In genomic region chr22:36284171-36284571, GRCh38 we compare ENCODE assay signal across 27 cellular contexts. TPM values are rescaled to one million over a fixed set of nuclear protein-coding genes. Genes with fewer than 3 reads are reported as not detected.
A peak's percentile ranks its signal among the peaks of the same experiment; 100 is the strongest.
DNase-seq lines count a peak whose midpoint lies in the region; ATAC-seq and TF ChIP-seq lines count a peak whose summit lies in the region.
"Had no signal": no experiment of that assay in that cellular context is flagged by ENCODE, and none has a peak within 500 bp of the region (broad histone marks: within the 10 kb centered on the region; RNA-seq: fewer than 3 reads in every experiment).

No MANE protein-coding gene starts in this region.

- H3K36me3 Mint-ChIP-seq in activated CD4-positive, alpha-beta memory T cell treated with anti-CD3 and anti-CD28 coated beads for 36 hours, result peaks cover 69% of the 10 kb centered on the region
- H3K36me3 Mint-ChIP-seq in naive thymus-derived CD8-positive, alpha-beta T cell, result peaks cover 0 to 90% (median 17%) of the 10 kb centered on the region in 3 donors

- peaks cover 37% of the 10 kb centered on the region for H3K4me1 ChIP-seq in left ventricle myocardium inferior
- H3K4me1 ChIP-seq: psoas muscle had no signal

- CTCF ChIA-PET in activated CD4-positive, alpha-beta memory T cell treated with anti-CD3 and anti-CD28 coated beads for 36 hours (lab: Charles Lee), result interaction anchor here (0.8 to 5.9 kb wide), 4 partner anchors 7 to 187 kb away, joined by 3 to 44 read pairs (median 16); partner anchors contain the start of gene APOL2

- H3K27ac ChIP-seq in left ventricle myocardium inferior (replicated peaks), result peak overlapping the region; percentile 80
- H3K27ac ChIP-seq: neural progenitor cell, psoas muscle, SK-N-MC had no signal

- peaks cover 89% of the 10 kb centered on the region for H3K36me3 ChIP-seq in left ventricle myocardium inferior
- H3K36me3 ChIP-seq: neural progenitor cell had no signal

- H3K4me1 Mint-ChIP-seq in activated CD4-positive, alpha-beta memory T cell treated with anti-CD3 and anti-CD28 coated beads for 36 hours (ENCODE audit: low read depth), result peaks cover 19% of the 10 kb centered on the region
- H3K4me1 Mint-ChIP-seq in naive thymus-derived CD8-positive, alpha-beta T cell, result peaks cover 20 to 33% (median 29%) of the 10 kb centered on the region in 4 donors

- no peak overlapping the region for H3K4me3 ChIP-seq in left ventricle myocardium inferior
- H3K4me3 ChIP-seq: esophagus squamous epithelium, gastrocnemius medialis, GM23338, mucosa of descending colon, neural progenitor cell, Peyer's patch, psoas muscle, SK-N-MC, smooth muscle cell had no signal

- H3K27me3 ChIP-seq in left ventricle myocardium inferior (ENCODE audit: low read depth), result no peaks in the 10 kb centered on the region
- H3K27me3 ChIP-seq: esophagus squamous epithelium, gastrocnemius medialis, neural progenitor cell, Peyer's patch had no signal

- DNase-seq in left ventricle myocardium inferior, result no peak
- DNase-seq in cardiac septum (ENCODE audit: low spot score), result no peak
- no peak for DNase-seq in activated CD4-positive, alpha-beta memory T cell treated with anti-CD3 and anti-CD28 coated beads for 36 hours
- DNase-seq in naive thymus-derived CD8-positive, alpha-beta T cell, result peak in 1 of 10 donors; percentile 24
- DNase-seq in NCI-H226, result no peak
- DNase-seq in amniotic stem cell (lab: John Stamatoyannopoulos, UW), result no peak
- DNase-seq in Right ventricle myocardium inferior (ENCODE audit: missing footprints), result no peak
- no peak for DNase-seq in retina
- DNase-seq: activated CD8-positive, alpha-beta memory T cell treated with anti-CD3 and anti-CD28 coated beads for 24 hours; effector memory CD8-positive, alpha-beta T cell; esophagus squamous epithelium; gastrocnemius medialis; NCI-H146; NCI-H524 treated with DMSO at 0.1 percent for 48 hours; stimulated activated CD4-positive, alpha-beta T cell treated with anti-CD3 and anti-CD28 coated beads, Interleukin-2, amount 100 ng/mL, for 48 hours had no signal

- intact Hi-C loops in left ventricle myocardium inferior (cut with micrococcal nuclease) (no loop called here), cardiac septum (cut with DNase I) (no loop called here), Right ventricle myocardium inferior (cut with DNase I) (no loop called here)
- intact Hi-C loops in activated CD4-positive, alpha-beta memory T cell treated with anti-CD3 and anti-CD28 coated beads for 36 hours (cut with micrococcal nuclease), result no loop called here

- TF ChIP-seq CTCF in left ventricle myocardium inferior (IDR thresholded peaks at IDR 0.05; ENCODE audit: borderline replicate concordance), result no peak

- no peaks in the 10 kb centered on the region for H3K9me3 Mint-ChIP-seq in activated CD4-positive, alpha-beta memory T cell treated with anti-CD3 and anti-CD28 coated beads for 36 hours
- H3K9me3 Mint-ChIP-seq in naive thymus-derived CD8-positive, alpha-beta T cell, result no peaks in the 10 kb centered on the region
- H3K9me3 Mint-ChIP-seq: activated T-helper 1 cell treated with anti-CD3 and anti-CD28 coated beads, Interleukin-12 subunit alpha, Interleukin-12 subunit beta, Interleukin-2, Interleukin-4 antibody, amounts not matched to agents 30 ng/mL and 10 ng/mL and 1 ng/mL, durations not matched to agents 14 hours and 24 hours and 36 hours; CD14-positive monocyte; effector memory CD8-positive, alpha-beta T cell; neural progenitor cell; type B pancreatic cell had no signal

- POLR2A ChIA-PET in activated CD4-positive, alpha-beta memory T cell treated with anti-CD3 and anti-CD28 coated beads for 36 hours (lab: Charles Lee), result interaction anchor here (0.7 kb wide), 1 partner anchor 104 kb away, joined by 3 read pairs; no protein-coding TSS in a partner anchor
- POLR2A ChIA-PET in naive thymus-derived CD8-positive, alpha-beta T cell (lab: Charles Lee), result interaction anchor here (1.2 to 1.7 kb wide), 3 partner anchors 9 to 44 kb away, joined by 3 to 6 read pairs (median 5); no protein-coding TSS in a partner anchor

- H3K4me3 Mint-ChIP-seq in activated CD4-positive, alpha-beta memory T cell treated with anti-CD3 and anti-CD28 coated beads for 36 hours, result no peak overlapping the region
- H3K4me3 Mint-ChIP-seq in naive thymus-derived CD8-positive, alpha-beta T cell, result peak overlapping the region in 1 of 10 donors; percentile 16
- H3K4me3 Mint-ChIP-seq: activated T-helper 1 cell treated with anti-CD3 and anti-CD28 coated beads, Interleukin-12 subunit alpha, Interleukin-12 subunit beta, Interleukin-2, Interleukin-4 antibody, amounts not matched to agents 30 ng/mL and 10 ng/mL and 1 ng/mL, durations not matched to agents 14 hours and 24 hours and 36 hours; brain; CD14-positive monocyte; effector memory CD8-positive, alpha-beta T cell; GM23338; neural progenitor cell; type B pancreatic cell had no signal

- ATAC-seq in naive thymus-derived CD8-positive, alpha-beta T cell, result no peak
- ATAC-seq in Right ventricle myocardium inferior, result no peak
- ATAC-seq: activated CD4-positive, CD25-positive, alpha-beta regulatory T cell treated with anti-CD3 and anti-CD28 coated beads, Interleukin-2, amount 50 U/mL, for 24 hours; effector memory CD8-positive, alpha-beta T cell; gastrocnemius medialis; GM23338; mucosa of descending colon; psoas muscle had no signal

- H3K27ac Mint-ChIP-seq in activated CD4-positive, alpha-beta memory T cell treated with anti-CD3 and anti-CD28 coated beads for 36 hours, result peak overlapping the region; percentile 30
- H3K27ac Mint-ChIP-seq in naive thymus-derived CD8-positive, alpha-beta T cell, result peak overlapping the region in 7 of 10 donors; percentile 1 to 78 (median 53)
- H3K27ac Mint-ChIP-seq: activated T-helper 1 cell treated with anti-CD3 and anti-CD28 coated beads, Interleukin-12 subunit alpha, Interleukin-12 subunit beta, Interleukin-2, Interleukin-4 antibody, amounts not matched to agents 30 ng/mL and 10 ng/mL and 1 ng/mL, durations not matched to agents 14 hours and 24 hours and 36 hours; brain; GM23338; neural progenitor cell; type B pancreatic cell had no signal

- H3K9me3 ChIP-seq in left ventricle myocardium inferior (replicated peaks), result no peaks in the 10 kb centered on the region
- H3K9me3 ChIP-seq: esophagus squamous epithelium, gastrocnemius medialis, mucosa of descending colon, Peyer's patch, psoas muscle had no signal

- H3K27me3 Mint-ChIP-seq in activated CD4-positive, alpha-beta memory T cell treated with anti-CD3 and anti-CD28 coated beads for 36 hours, result no peaks in the 10 kb centered on the region
- no peaks in the 10 kb centered on the region for H3K27me3 Mint-ChIP-seq in naive thymus-derived CD8-positive, alpha-beta T cell
- H3K27me3 Mint-ChIP-seq: effector memory CD8-positive, alpha-beta T cell; type B pancreatic cell had no signal

RNA-seq across cellular contexts. Expression of gene APOL1, which starts 31.2 kb away (rescaled TPM):
- total RNA-seq in left ventricle myocardium inferior (15.2 TPM), cardiac septum (25.6 TPM), Right ventricle myocardium inferior (22.1 TPM)
- 10 to 100 TPM; 44.7 to 46.3 TPM for total RNA-seq in activated CD4-positive, alpha-beta memory T cell treated with anti-CD3 and anti-CD28 coated beads for 36 hours
- total RNA-seq in naive thymus-derived CD8-positive, alpha-beta T cell, result 10 to 100 TPM; 15.3 to 16.5 TPM
- polyA plus RNA-seq in naive thymus-derived CD8-positive, alpha-beta T cell, result 10 to 100 TPM in 1 of 3 donors, 1 to 10 TPM in 2; 3.3 to 11.8 (median 4.6) TPM
- total RNA-seq: GM23338, smooth muscle cell had no signal

RNA-seq across cellular contexts. Expression of gene APOL2, which starts 44.8 kb away (rescaled TPM):
- total RNA-seq in left ventricle myocardium inferior (69.6 TPM), cardiac septum (47.9 TPM), Right ventricle myocardium inferior (67.0 TPM)
- 10 to 100 TPM; 76.4 to 82.9 TPM for total RNA-seq in activated CD4-positive, alpha-beta memory T cell treated with anti-CD3 and anti-CD28 coated beads for 36 hours
- 10 to 100 TPM; 58.3 to 64.1 TPM for total RNA-seq in naive thymus-derived CD8-positive, alpha-beta T cell
- polyA plus RNA-seq in naive thymus-derived CD8-positive, alpha-beta T cell, result 10 to 100 TPM; 11.7 to 16.4 (median 16.3) TPM
